ENCODE assay signal across 7 cellular contexts in the genomic region with DNA sequence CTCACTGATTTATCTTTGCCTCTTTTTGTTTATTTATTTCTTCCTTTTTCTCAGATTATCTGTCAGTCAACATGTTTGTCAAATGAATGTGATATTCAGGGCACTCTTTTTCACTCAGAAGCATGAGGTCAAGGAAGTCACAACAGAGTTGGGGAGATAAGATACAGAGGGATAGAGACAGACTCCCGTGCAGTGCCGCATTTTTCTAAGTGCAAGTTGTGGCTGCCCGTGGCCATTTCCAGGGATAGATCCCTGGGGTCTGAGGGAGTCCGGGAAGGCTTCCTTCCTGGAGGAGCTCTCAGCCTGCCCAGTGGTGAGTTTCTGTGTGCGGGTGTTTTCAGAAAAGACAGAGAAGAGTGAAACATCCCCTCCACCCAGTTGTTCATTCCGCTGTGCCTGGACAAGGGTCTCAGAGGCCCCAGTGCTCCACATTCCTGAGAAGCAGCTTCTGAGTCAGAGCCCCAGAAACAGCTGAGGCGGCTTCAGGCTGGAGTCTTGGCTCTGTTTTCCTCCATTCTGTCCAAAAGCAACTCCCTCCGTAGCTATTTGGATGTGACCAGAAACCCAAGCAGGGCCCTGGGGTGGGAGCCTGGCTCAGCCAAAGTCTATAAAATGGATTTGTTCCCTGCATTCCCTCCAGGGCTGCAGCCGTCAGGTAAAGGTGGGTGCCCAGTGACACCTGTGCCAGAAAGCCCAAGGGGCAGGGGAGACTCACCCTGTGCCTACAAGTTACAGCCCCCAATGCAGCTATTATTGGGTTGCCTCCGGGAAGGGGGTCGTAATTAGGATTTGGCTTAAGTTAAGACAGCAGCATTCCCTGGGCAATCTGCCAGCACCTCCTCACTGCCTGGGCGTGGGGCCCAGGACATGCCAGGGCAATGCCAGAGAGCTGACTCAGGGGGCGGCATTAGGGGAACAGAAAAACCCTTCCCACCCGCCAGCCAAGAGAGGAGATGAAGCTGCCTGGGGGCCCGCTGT. TPM values are rescaled to one million over a fixed set of nuclear protein-coding genes. Genes with fewer than 3 reads are reported as not detected.
DNase-seq lines count a peak whose midpoint lies in the region; ATAC-seq and TF ChIP-seq lines count a peak whose summit lies in the region.

No MANE protein-coding gene starts in this region.

- H3K36me3 ChIP-seq in adrenal gland (replicated peaks in 1 of 2): no peaks in the 10 kb centered on the region
- no peaks in the 10 kb centered on the region for H3K36me3 ChIP-seq in left ventricle myocardium inferior

- DNase-seq in LHCN-M2 (ENCODE audit: low read depth) (peak; percentile 97), adrenal gland (peak; percentile 84 to 94 (median 92)), left ventricle myocardium inferior (peak; percentile 79)
- no peak for DNase-seq in activated CD8-positive, alpha-beta memory T cell treated with anti-CD3 and anti-CD28 coated beads, Interleukin-2, amount 10 ng/mL, durations not matched to agents 7 days and 5 days

- H3K27me3 ChIP-seq in adrenal gland (no peaks in the 10 kb centered on the region), left ventricle myocardium inferior (ENCODE audit: low read depth) (no peaks in the 10 kb centered on the region)

- no peak overlapping the region for H3K27ac Mint-ChIP-seq in activated CD8-positive, alpha-beta memory T cell treated with anti-CD3 and anti-CD28 coated beads, Interleukin-2, amount 10 ng/mL, durations not matched to agents 7 days and 5 days

- no peak overlapping the region for H3K4me3 Mint-ChIP-seq in activated CD8-positive, alpha-beta memory T cell treated with anti-CD3 and anti-CD28 coated beads, Interleukin-2, amount 10 ng/mL, durations not matched to agents 7 days and 5 days

- intact Hi-C loops in adrenal gland (cut with DNase I) (loop anchor here (2.0 to 10.0 kb wide), 3 partner anchors 53 to 197 kb away; no protein-coding TSS in a partner anchor), left ventricle myocardium inferior (cut with micrococcal nuclease) (loop anchor here (2.0 to 5.0 kb wide), 2 partner anchors 53 to 195 kb away; no protein-coding TSS in a partner anchor)

- H3K4me1 Mint-ChIP-seq in activated CD8-positive, alpha-beta memory T cell treated with anti-CD3 and anti-CD28 coated beads, Interleukin-2, amount 10 ng/mL, durations not matched to agents 7 days and 5 days: peaks cover 12% of the 10 kb centered on the region

- ATAC-seq in GM18867 (IDR thresholded peaks at IDR 0.05; ENCODE audit: unreplicated experiment): no peak
- no peak for ATAC-seq in GM18873 (IDR thresholded peaks at IDR 0.05; ENCODE audit: low FRiP score, unreplicated experiment)
- ATAC-seq in activated CD8-positive, alpha-beta memory T cell treated with anti-CD3 and anti-CD28 coated beads, Interleukin-2, amount 10 ng/mL, durations not matched to agents 7 days and 5 days: no peak

- H3K4me1 ChIP-seq in adrenal gland (replicated peaks in 1 of 2): peaks cover 25 to 31% of the 10 kb centered on the region in 2 donors
- peaks cover 32% of the 10 kb centered on the region for H3K4me1 ChIP-seq in left ventricle myocardium inferior

- whole genome bisulfite sequencing in adrenal gland, 4 donors: 18 to 37% (median 24%) methylated on average over 8 to 15 of the region's 15 CpGs

- H3K27me3 Mint-ChIP-seq in activated CD8-positive, alpha-beta memory T cell treated with anti-CD3 and anti-CD28 coated beads, Interleukin-2, amount 10 ng/mL, durations not matched to agents 7 days and 5 days: peaks cover 4% of the 10 kb centered on the region

- H3K9me3 Mint-ChIP-seq in activated CD8-positive, alpha-beta memory T cell treated with anti-CD3 and anti-CD28 coated beads, Interleukin-2, amount 10 ng/mL, durations not matched to agents 7 days and 5 days (ENCODE audit: low read depth): no peaks in the 10 kb centered on the region

- TF ChIP-seq POLR2A in adrenal gland (IDR thresholded peaks at IDR 0.05): no peak

- H3K4me3 ChIP-seq in adrenal gland: no peak overlapping the region
- peak overlapping the region; percentile 16 for H3K4me3 ChIP-seq in left ventricle myocardium inferior
- no peak overlapping the region for H3K4me3 ChIP-seq in skin epidermis

- peak in 2 of 6 experiments; percentile 10 to 14 for TF ChIP-seq CTCF in adrenal gland (IDR thresholded peaks at IDR 0.05)
- peak; percentile 16 for TF ChIP-seq CTCF in left ventricle myocardium inferior (IDR thresholded peaks at IDR 0.05; ENCODE audit: borderline replicate concordance)

- H3K36me3 Mint-ChIP-seq in activated CD8-positive, alpha-beta memory T cell treated with anti-CD3 and anti-CD28 coated beads, Interleukin-2, amount 10 ng/mL, durations not matched to agents 7 days and 5 days: no peaks in the 10 kb centered on the region

- peak overlapping the region in 3 of 5 donors; percentile 40 to 83 (median 66) for H3K27ac ChIP-seq in adrenal gland
- H3K27ac ChIP-seq in left ventricle myocardium inferior (replicated peaks): peak overlapping the region; percentile 87
- peak overlapping the region in 20 of 21 experiments; percentile 69 to 92 (median 84) for H3K27ac ChIP-seq in skin epidermis

- H3K9me3 ChIP-seq in adrenal gland (replicated peaks in 1 of 3): no peaks in the 10 kb centered on the region
- H3K9me3 ChIP-seq in left ventricle myocardium inferior (replicated peaks): no peaks in the 10 kb centered on the region

- CTCF ChIA-PET in activated CD8-positive, alpha-beta memory T cell treated with anti-CD3 and anti-CD28 coated beads, Interleukin-2, amount 10 ng/mL, durations not matched to agents 7 days and 5 days (lab: Charles Lee): interaction anchor here (0.8 to 18.2 kb wide), 29 partner anchors 8 to 347 kb away, joined by 3 to 642 read pairs (median 6); no protein-coding TSS in a partner anchor

RNA-seq across cellular contexts. Expression of a gene that starts 13.0 kb away (rescaled TPM):
- 16.4 and 20.8 TPM in 2 replicates for total RNA-seq in LHCN-M2 (2014; rRNA removed)
- polyA plus RNA-seq in LHCN-M2 (2012): 15.0 TPM
- total RNA-seq in adrenal gland: 10 to 100 TPM; 12.7 to 27.3 (median 21.3) TPM
- 10 to 100 TPM; 16.3 to 19.7 (median 19.7) TPM for polyA plus RNA-seq in adrenal gland
- total RNA-seq in left ventricle myocardium inferior: 12.5 TPM
- 10 to 100 TPM; 30.8 to 49.2 TPM for total RNA-seq in activated CD8-positive, alpha-beta memory T cell treated with anti-CD3 and anti-CD28 coated beads, Interleukin-2, amount 10 ng/mL, durations not matched to agents 7 days and 5 days

RNA-seq across cellular contexts. Expression of a gene that starts 23.6 kb away (rescaled TPM):
- total RNA-seq in LHCN-M2 (2014; rRNA removed): 614 and 683 TPM in 2 replicates
- 228 TPM for polyA plus RNA-seq in LHCN-M2 (2012)
- 10 to 100 TPM in 2 of 8 donors, 1 to 10 TPM in 6; 2.2 to 10.6 (median 7.5) TPM for total RNA-seq in adrenal gland
- 10 to 100 TPM in 1 of 3 donors, 1 to 10 TPM in 2; 2.6 to 19.4 (median 3.7) TPM for polyA plus RNA-seq in adrenal gland
- 4.9 TPM for total RNA-seq in left ventricle myocardium inferior
- total RNA-seq in activated CD8-positive, alpha-beta memory T cell treated with anti-CD3 and anti-CD28 coated beads, Interleukin-2, amount 10 ng/mL, durations not matched to agents 7 days and 5 days: 1 to 10 TPM; 2.2 to 4.8 TPM

Comparison
In these comparisons a context has a peak if more than half of its experiments do, and no peak if none do; other contexts are left out.
1. RNA of a gene that starts 23.6 kb away (total RNA-seq): 614 to 683 TPM in LHCN-M2; 2.2 to 10.6 TPM in adrenal gland, 4.9 TPM in left ventricle myocardium inferior (single experiment) and 2.2 to 4.8 TPM in activated CD8-positive, alpha-beta memory T cell treated with anti-CD3 and anti-CD28 coated beads, Interleukin-2, amount 10 ng/mL, durations not matched to agents 7 days and 5 days; every median in the first group is over 10 times any median in the second.
2. Peak in every context shown above with its lines, with median percentiles within 50 percentile points of each other: H3K27ac ChIP-seq.